Comparison of ENCODE assay signal across 2 cellular contexts in genomic region chr2:230967113-230967512, GRCh38.
A peak's percentile ranks its signal among the peaks of the same experiment; 100 is the strongest.
TF ChIP-seq lines count a peak whose summit lies in the region.

No MANE protein-coding gene starts in this region.

TF ChIP-seq in HepG2, 621 proteins besides CTCF, POLR2A, EP300 and RAD21:
- 0 out of 2 replicates have a peak, but pooled peaks have one; percentile 24 for TF ChIP-seq ZNF770 (CRISPR knock-in tag; IDR thresholded peaks at IDR 0.05)
- no peak for TF ChIP-seq TBX2 (CRISPR knock-in tag; IDR thresholded peaks at IDR 0.05; ENCODE audit: borderline replicate concordance)
- TF ChIP-seq CSRNP2 (CRISPR knock-in tag; conservative IDR thresholded peaks at IDR 0.05; ENCODE audit: low read depth) = no peak
- TF ChIP-seq ZNF589 (CRISPR knock-in tag; conservative IDR thresholded peaks at IDR 0.05) = no peak
- TF ChIP-seq ZNF549 (CRISPR knock-in tag; IDR thresholded peaks at IDR 0.05) = no peak
- TF ChIP-seq HNRNPK (IDR thresholded peaks at IDR 0.05; ENCODE audit: low read depth, low read length, poor library complexity, severe bottlenecking) = peak; percentile 88
- TF ChIP-seq PCBP1 (IDR thresholded peaks at IDR 0.05; ENCODE audit: borderline replicate concordance, low read depth, low read length) = 0 out of 2 replicates have a peak, but pooled peaks have one; percentile 79
TF ChIP-seq in HepG2: peak in this region for 3.

TF ChIP-seq in K562, 482 proteins besides CTCF, POLR2A, EP300 and RAD21:
- TF ChIP-seq TAF1 (IDR thresholded peaks at IDR 0.05; ENCODE audit: control insufficient read depth, extremely low read depth, insufficient read depth, low read length, severe bottlenecking) (no peak), ERF (CRISPR knock-in tag; IDR thresholded peaks at IDR 0.05) (no peak), HNRNPK (IDR thresholded peaks at IDR 0.05; ENCODE audit: low read depth, low read length, poor library complexity, severe bottlenecking) (peak; percentile 54)
